In the genomic region with DNA sequence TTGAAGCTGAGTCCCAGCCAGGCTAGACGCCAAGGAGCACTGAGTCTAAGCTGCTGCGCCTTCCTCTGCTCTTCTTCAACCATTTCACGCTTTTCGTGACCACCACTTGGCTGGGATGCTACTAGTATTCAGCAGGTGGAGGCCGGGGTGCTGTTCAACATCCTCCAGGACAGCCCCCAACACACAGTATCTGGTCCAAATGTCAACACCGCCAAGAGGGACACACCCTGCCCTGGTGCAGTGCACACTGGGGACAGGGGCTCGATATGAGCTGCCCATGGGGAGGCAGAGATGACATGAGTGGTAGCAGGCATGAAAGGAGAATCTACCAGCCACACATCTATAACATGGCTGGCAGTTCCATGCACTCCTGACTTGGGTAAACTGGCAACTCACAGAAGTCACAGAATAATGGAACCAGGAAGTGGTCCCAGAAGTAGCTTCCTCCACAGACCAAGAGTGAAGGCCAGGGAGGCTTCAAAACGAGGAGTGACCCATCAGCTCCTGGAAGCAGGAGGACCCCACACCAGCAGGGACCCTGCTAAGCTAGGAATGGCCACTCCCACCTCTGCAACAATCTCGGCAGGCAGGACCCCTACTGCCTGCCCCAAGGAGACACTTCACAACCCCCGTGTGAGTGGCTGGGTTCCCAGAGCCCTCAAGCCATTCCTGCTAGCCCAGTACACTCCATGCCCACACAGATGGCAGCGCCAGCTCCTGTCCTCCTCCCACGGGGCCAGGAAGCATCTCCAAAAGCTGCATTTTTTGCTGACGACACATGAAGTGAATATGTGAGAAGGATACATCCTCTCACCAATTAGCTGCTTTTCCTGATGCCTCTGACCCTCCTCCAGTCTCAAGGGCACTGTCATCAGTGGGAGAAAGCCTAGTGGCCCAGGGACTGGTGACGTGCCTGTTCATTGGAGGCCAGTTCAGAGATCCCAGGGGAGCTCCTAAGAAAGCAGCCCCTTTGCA, we compare ENCODE assay signal across 25 cellular contexts.
A peak's percentile ranks its signal among the peaks of the same experiment; 100 is the strongest.
DNase-seq lines count a peak whose midpoint lies in the region; ATAC-seq and TF ChIP-seq lines count a peak whose summit lies in the region.
"Had no signal": no experiment of that assay in that cellular context is flagged by ENCODE, and none has a peak within 500 bp of the region (broad histone marks: within the 10 kb centered on the region; RNA-seq: fewer than 3 reads in every experiment).

No MANE protein-coding gene starts in this region.

- in situ Hi-C loops in GM23248 (cut with MboI): no loop called here

- peaks cover 38% of the 10 kb centered on the region for H3K36me3 Mint-ChIP-seq in osteocyte (ENCODE audit: unreplicated experiment)

- H3K9me3 ChIP-seq in GM23248 (ENCODE audit: low read depth) (no peaks in the 10 kb centered on the region), adipocyte (ENCODE audit: control insufficient read depth, low read length) (no peaks in the 10 kb centered on the region), lower lobe of right lung (no peaks in the 10 kb centered on the region)
- H3K9me3 ChIP-seq: thyroid gland had no signal

- no peaks in the 10 kb centered on the region for H3K9me3 Mint-ChIP-seq in osteocyte (ENCODE audit: unreplicated experiment)
- H3K9me3 Mint-ChIP-seq: effector memory CD8-positive, alpha-beta T cell; mesothelial cell of epicardium; natural killer cell treated with Interleukin-12 subunit alpha and Interleukin-12 subunit beta and Interleukin-15 and Interleukin-18, amount 100 ng/mL, for 72 hours; T-helper 2 cell treated with Interferon-gamma antibody and Interleukin-4, amounts not matched to agents 5 μg/mL and 100 μg/mL, for 36 hours had no signal

- TF ChIP-seq CTCF in AG10803 (conservative IDR thresholded peaks at IDR 0.05; ENCODE audit: low read length) (no peak), lower lobe of right lung (IDR thresholded peaks at IDR 0.05) (no peak), osteocyte (IDR thresholded peaks at IDR 0.05) (no peak)

- peak; percentile 45 for DNase-seq in AG10803 (ENCODE audit: low read depth)
- DNase-seq in GM23248: peak; percentile 80
- DNase-seq in adipocyte (ENCODE audit: low read depth): peak; percentile 18
- DNase-seq in lower lobe of right lung: peak; percentile 22
- no peak for DNase-seq in osteocyte (ENCODE audit: extremely low spot score, unreplicated experiment)
- DNase-seq in NCI-H748 treated with DMSO at 0.1 percent for 48 hours (lab: John Stamatoyannopoulos, UW): no peak
- no peak for DNase-seq in NCI-H2227 treated with DMSO at 0.1 percent for 48 hours (lab: John Stamatoyannopoulos, UW)
- DNase-seq in NCI-H82 (lab: John Stamatoyannopoulos, UW): no peak
- DNase-seq: activated CD4-positive, alpha-beta T cell treated with anti-CD3 and anti-CD28 coated beads, Interleukin-2, amount 50 U/mL, for 4 hours; activated naive CD4-positive, alpha-beta T cell treated with anti-CD3 and anti-CD28 coated beads, Interleukin-2, amount 50 U/mL, for 16 hours; AML-193; effector memory CD8-positive, alpha-beta T cell; glutamatergic neuron; NCI-H1930; NCI-H446 treated with DMSO at 0.1 percent for 48 hours; NK-92 treated with Interleukin-12 subunit alpha and Interleukin-12 subunit beta, amount 100 ng/mL, for 24 hours; stimulated activated naive CD4-positive, alpha-beta T cell treated with Interleukin-2 at 50 U/mL for 16 hours; thyroid gland had no signal

- H3K27me3 Mint-ChIP-seq in osteocyte (ENCODE audit: unreplicated experiment): no peaks in the 10 kb centered on the region
- H3K27me3 Mint-ChIP-seq: effector memory CD8-positive, alpha-beta T cell; natural killer cell treated with Interleukin-12 subunit alpha and Interleukin-12 subunit beta and Interleukin-15 and Interleukin-18, amount 100 ng/mL, for 72 hours; progenitor cell of endocrine pancreas had no signal

- no peaks in the 10 kb centered on the region for H3K9me2 ChIP-seq in GM23248 (ENCODE audit: insufficient read depth)

- ATAC-seq in lower lobe of right lung: no peak
- ATAC-seq: effector memory CD8-positive, alpha-beta T cell; left lobe of liver; natural killer cell treated with Interleukin-12 subunit alpha and Interleukin-12 subunit beta and Interleukin-15 and Interleukin-18, amount 100 ng/mL, for 72 hours; Panc1 had no signal

- H3K9ac ChIP-seq in GM23248 (no peak overlapping the region), adipocyte (ENCODE audit: low read length) (no peak overlapping the region)

- 69 to 74% methylated on average over 14 of the region's 14 CpGs for WGBS in GM23248 (ENCODE audit: low coverage in 1 of 2, low lambda C conversion rate in 2 of 2, missing lambda C conversion rate in 2 of 2), 2 experiments

- H3K79me2 ChIP-seq in GM23248 (ENCODE audit: insufficient read depth): no peaks in the 10 kb centered on the region

- H3K27me3 ChIP-seq in GM23248 (replicated peaks; ENCODE audit: insufficient read depth) (no peaks in the 10 kb centered on the region), adipocyte (replicated peaks; ENCODE audit: control insufficient read depth, insufficient read depth, low read length) (no peaks in the 10 kb centered on the region), lower lobe of right lung (ENCODE audit: low read depth) (no peaks in the 10 kb centered on the region)
- H3K27me3 ChIP-seq: thyroid gland had no signal

- no peak overlapping the region for H3K4me3 Mint-ChIP-seq in osteocyte (ENCODE audit: unreplicated experiment)
- H3K4me3 Mint-ChIP-seq: effector memory CD8-positive, alpha-beta T cell; mesothelial cell of epicardium; natural killer cell treated with Interleukin-12 subunit alpha and Interleukin-12 subunit beta and Interleukin-15 and Interleukin-18, amount 100 ng/mL, for 72 hours; T-helper 2 cell treated with Interferon-gamma antibody and Interleukin-4, amounts not matched to agents 5 μg/mL and 100 μg/mL, for 36 hours had no signal

- peaks cover 12% of the 10 kb centered on the region for H3K4me1 ChIP-seq in GM23248 (ENCODE audit: insufficient read depth)
- no peaks in the 10 kb centered on the region for H3K4me1 ChIP-seq in adipocyte (ENCODE audit: control insufficient read depth, insufficient read depth, low read length)
- H3K4me1 ChIP-seq in lower lobe of right lung: no peaks in the 10 kb centered on the region
- H3K4me1 ChIP-seq: thyroid gland had no signal

- peak overlapping the region; percentile 33 for H3K4me2 ChIP-seq in GM23248 (ENCODE audit: unreplicated experiment)

- H3F3A ChIP-seq in GM23248 (ENCODE audit: insufficient read depth): no peaks in the 10 kb centered on the region; the same call in 1 of the 2 replicates

- H2AFZ ChIP-seq in GM23248: no peak overlapping the region

- H3K27ac Mint-ChIP-seq in osteocyte (ENCODE audit: unreplicated experiment): no peak overlapping the region
- H3K27ac Mint-ChIP-seq: mesothelial cell of epicardium; natural killer cell treated with Interleukin-12 subunit alpha and Interleukin-12 subunit beta and Interleukin-15 and Interleukin-18, amount 100 ng/mL, for 72 hours; T-helper 2 cell treated with Interferon-gamma antibody and Interleukin-4, amounts not matched to agents 5 μg/mL and 100 μg/mL, for 36 hours had no signal

- H3K4me1 Mint-ChIP-seq in osteocyte (ENCODE audit: unreplicated experiment): peaks cover 4% of the 10 kb centered on the region
- H3K4me1 Mint-ChIP-seq: mesothelial cell of epicardium had no signal

- intact Hi-C loops in lower lobe of right lung (cut with DNase I): no loop called here

- no peak overlapping the region for H3K4me3 ChIP-seq in AG10803 (ENCODE audit: low read length)
- no peak overlapping the region for H3K4me3 ChIP-seq in GM23248
- H3K4me3 ChIP-seq in adipocyte (ENCODE audit: low read length): no peak overlapping the region
- H3K4me3 ChIP-seq in lower lobe of right lung: no peak overlapping the region
- H3K4me3 ChIP-seq: skin epidermis, thyroid gland had no signal

- H3K36me3 ChIP-seq in GM23248 (ENCODE audit: low read depth) (peaks cover 18% of the 10 kb centered on the region; the same call in 1 of the 2 replicates), adipocyte (ENCODE audit: control insufficient read depth, insufficient read depth, low read length, severe bottlenecking) (peaks cover 85% of the 10 kb centered on the region), lower lobe of right lung (peaks cover 100% of the 10 kb centered on the region)

- H4K20me1 ChIP-seq in GM23248 (ENCODE audit: insufficient read depth): no peaks in the 10 kb centered on the region

- H3K27ac ChIP-seq in GM23248 (0 out of 2 replicates have a peak overlapping the region, but pooled peaks have one; percentile 26), lower lobe of right lung (no peak overlapping the region)
- H3K27ac ChIP-seq: skin epidermis, thyroid gland had no signal

Comparison
In these comparisons a context has a peak if more than half of its experiments do, and no peak if none do; other contexts are left out.
1. DNase-seq: peak in AG10803 (single experiment), GM23248 (single experiment), adipocyte (single experiment) and lower lobe of right lung (single experiment); none in osteocyte (single experiment), NCI-H748 treated with DMSO at 0.1 percent for 48 hours (single experiment), NCI-H2227 treated with DMSO at 0.1 percent for 48 hours (single experiment) and NCI-H82 (single experiment).